In the genomic region with DNA sequence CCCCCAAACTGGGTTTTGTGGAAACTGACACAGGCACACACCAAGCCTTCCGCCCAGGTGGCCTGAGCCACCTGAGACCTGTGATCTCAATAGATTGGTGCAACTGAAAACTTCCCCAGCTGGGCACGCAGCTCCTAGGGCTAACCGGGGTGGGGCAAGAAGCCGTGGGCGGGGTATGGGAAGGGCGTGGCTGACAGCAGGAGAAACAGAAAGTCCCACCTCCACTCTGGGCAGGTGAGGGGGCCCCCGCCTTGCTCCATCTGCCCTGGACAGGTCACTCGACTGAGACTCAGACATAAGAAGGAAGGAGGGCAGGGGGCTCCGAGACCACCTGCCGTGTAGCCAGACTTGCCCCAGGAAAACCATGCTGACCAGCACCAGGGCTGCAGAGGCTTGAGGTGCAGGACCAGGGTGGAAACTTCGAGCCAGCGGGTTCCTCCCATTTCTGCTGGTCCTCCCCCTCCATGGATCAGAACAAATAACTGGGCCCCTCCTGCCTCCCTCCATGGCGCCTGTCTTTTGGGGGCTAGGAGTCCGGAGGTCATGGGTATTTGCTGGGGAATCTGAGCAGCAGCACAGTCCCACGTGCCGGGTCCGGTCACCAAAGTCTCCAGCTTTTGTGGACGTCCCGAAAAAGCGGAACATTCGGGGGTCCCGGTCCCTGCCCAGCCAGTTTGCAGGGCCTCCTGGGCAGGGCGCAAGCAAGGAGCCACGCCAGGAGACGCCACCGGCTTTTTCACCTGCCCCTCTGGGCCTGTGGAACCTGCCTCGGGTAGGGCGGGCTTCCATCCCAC, we compare ENCODE assay signal across 8 cellular contexts. TPM values are rescaled to one million over a fixed set of nuclear protein-coding genes. Genes with fewer than 3 reads are reported as not detected.
DNase-seq lines count a peak whose midpoint lies in the region; ATAC-seq and TF ChIP-seq lines count a peak whose summit lies in the region.

No MANE protein-coding gene starts in this region.

- CTCF ChIA-PET in activated CD8-positive, alpha-beta T cell treated with anti-CD3 and anti-CD28 coated beads for 36 hours (lab: Charles Lee) = interaction anchor here (1.1 kb wide), 1 partner anchor 16 kb away, joined by 3 read pairs; no protein-coding TSS in a partner anchor

- POLR2A ChIA-PET in activated CD8-positive, alpha-beta T cell treated with anti-CD3 and anti-CD28 coated beads for 36 hours (lab: Charles Lee) = no interaction called here

- peaks cover 13 to 54% of the 10 kb centered on the region in 2 donors for H3K4me1 ChIP-seq in muscle layer of duodenum (ENCODE audit: control insufficient read depth in 1 of 2, insufficient read depth in 2 of 2, low read length in 2 of 2)

- DNase-seq in GM03348 (ENCODE audit: low spot score) (peak; percentile 64), NCI-H2171 treated with DMSO at 0.1 percent for 48 hours (lab: John Stamatoyannopoulos, UW) (peak; percentile 58), endothelial cell (ENCODE audit: low spot score) (no peak), putamen (ENCODE audit: low spot score) (no peak)
- peak; percentile 84 for DNase-seq in activated CD8-positive, alpha-beta T cell treated with anti-CD3 and anti-CD28 coated beads for 36 hours

- no peak for TF ChIP-seq CTCF in activated CD8-positive, alpha-beta T cell treated with anti-CD3 and anti-CD28 coated beads for 36 hours (IDR thresholded peaks at IDR 0.05)
- TF ChIP-seq CTCF in endothelial cell (IDR thresholded peaks at IDR 0.05; ENCODE audit: unreplicated experiment) = no peak

- H3K9me3 ChIP-seq in muscle layer of duodenum (ENCODE audit: control insufficient read depth in 1 of 2, low read length in 2 of 2) = no peaks in the 10 kb centered on the region

- no peaks in the 10 kb centered on the region for H3K36me3 Mint-ChIP-seq in activated CD8-positive, alpha-beta T cell treated with anti-CD3 and anti-CD28 coated beads for 36 hours (ENCODE audit: low read depth)
- no peaks in the 10 kb centered on the region for H3K36me3 Mint-ChIP-seq in endothelial cell (ENCODE audit: low read depth, unreplicated experiment)
- no peaks in the 10 kb centered on the region for H3K36me3 Mint-ChIP-seq in stimulated activated naive CD8-positive, alpha-beta T cell treated with anti-CD3 and anti-CD28 coated beads, Interleukin-15, Interleukin-2, amounts not matched to agents 100 ng/mL and 50 ng/mL, for 24 hours (ENCODE audit: low read depth)

- H3K27me3 Mint-ChIP-seq in activated CD8-positive, alpha-beta T cell treated with anti-CD3 and anti-CD28 coated beads for 36 hours = peaks cover 6% of the 10 kb centered on the region
- peaks cover 9% of the 10 kb centered on the region for H3K27me3 Mint-ChIP-seq in endothelial cell (ENCODE audit: unreplicated experiment)
- peaks cover 8% of the 10 kb centered on the region for H3K27me3 Mint-ChIP-seq in stimulated activated naive CD8-positive, alpha-beta T cell treated with anti-CD3 and anti-CD28 coated beads, Interleukin-15, Interleukin-2, amounts not matched to agents 100 ng/mL and 50 ng/mL, for 24 hours

- H3K27me3 ChIP-seq in muscle layer of duodenum (ENCODE audit: low read depth, low read length) = no peaks in the 10 kb centered on the region

- H3K4me1 Mint-ChIP-seq in activated CD8-positive, alpha-beta T cell treated with anti-CD3 and anti-CD28 coated beads for 36 hours (ENCODE audit: low read depth) = peaks cover 18% of the 10 kb centered on the region
- H3K4me1 Mint-ChIP-seq in endothelial cell (ENCODE audit: unreplicated experiment) = peaks cover 11% of the 10 kb centered on the region
- H3K4me1 Mint-ChIP-seq in stimulated activated naive CD8-positive, alpha-beta T cell treated with anti-CD3 and anti-CD28 coated beads, Interleukin-15, Interleukin-2, amounts not matched to agents 100 ng/mL and 50 ng/mL, for 24 hours (ENCODE audit: low read depth) = peaks cover 13% of the 10 kb centered on the region

- no peaks in the 10 kb centered on the region for H3K36me3 ChIP-seq in muscle layer of duodenum (ENCODE audit: control insufficient read depth in 1 of 2, insufficient read depth in 2 of 2, low read length in 2 of 2)

- peak overlapping the region; percentile 62 for H3K4me3 Mint-ChIP-seq in activated CD8-positive, alpha-beta T cell treated with anti-CD3 and anti-CD28 coated beads for 36 hours
- H3K4me3 Mint-ChIP-seq in endothelial cell (ENCODE audit: unreplicated experiment) = peak overlapping the region; percentile 60
- H3K4me3 Mint-ChIP-seq in stimulated activated naive CD8-positive, alpha-beta T cell treated with anti-CD3 and anti-CD28 coated beads, Interleukin-15, Interleukin-2, amounts not matched to agents 100 ng/mL and 50 ng/mL, for 24 hours = peak overlapping the region; percentile 55

- H3K9me3 Mint-ChIP-seq in activated CD8-positive, alpha-beta T cell treated with anti-CD3 and anti-CD28 coated beads for 36 hours = no peaks in the 10 kb centered on the region
- H3K9me3 Mint-ChIP-seq in endothelial cell (ENCODE audit: unreplicated experiment) = no peaks in the 10 kb centered on the region
- H3K9me3 Mint-ChIP-seq in stimulated activated naive CD8-positive, alpha-beta T cell treated with anti-CD3 and anti-CD28 coated beads, Interleukin-15, Interleukin-2, amounts not matched to agents 100 ng/mL and 50 ng/mL, for 24 hours = no peaks in the 10 kb centered on the region

- H3K4me3 ChIP-seq in muscle layer of duodenum (ENCODE audit: low read depth in 1 of 2, low read length in 2 of 2) = peak overlapping the region; percentile 74 to 88

- intact Hi-C loops in activated CD8-positive, alpha-beta T cell treated with anti-CD3 and anti-CD28 coated beads for 36 hours (cut with micrococcal nuclease) = no loop called here

- peak; percentile 84 for ATAC-seq in activated CD8-positive, alpha-beta T cell treated with anti-CD3 and anti-CD28 coated beads for 36 hours
- ATAC-seq in GM19452 (IDR thresholded peaks at IDR 0.05; ENCODE audit: unreplicated experiment) = no peak

- peak overlapping the region; percentile 72 for H3K27ac ChIP-seq in muscle layer of duodenum (ENCODE audit: low read length)

- H3K27ac Mint-ChIP-seq in activated CD8-positive, alpha-beta T cell treated with anti-CD3 and anti-CD28 coated beads for 36 hours = peak overlapping the region; percentile 75
- no peak overlapping the region for H3K27ac Mint-ChIP-seq in endothelial cell (ENCODE audit: unreplicated experiment)
- H3K27ac Mint-ChIP-seq in stimulated activated naive CD8-positive, alpha-beta T cell treated with anti-CD3 and anti-CD28 coated beads, Interleukin-15, Interleukin-2, amounts not matched to agents 100 ng/mL and 50 ng/mL, for 24 hours = peak overlapping the region; percentile 51

RNA-seq across cellular contexts. Expression of gene TIMP2, which starts 1.3 kb away (rescaled TPM):
- total RNA-seq in activated CD8-positive, alpha-beta T cell treated with anti-CD3 and anti-CD28 coated beads for 36 hours = 1 to 10 TPM; 2.4 to 2.5 TPM
- 41.5 TPM for total RNA-seq in endothelial cell (ENCODE audit: unreplicated experiment)

RNA-seq across cellular contexts. Expression of gene CEP295NL, which starts 20.9 kb away (rescaled TPM):
- under 1 TPM in 1 of 2 experiments, not detected in 1; 0.18 TPM for total RNA-seq in activated CD8-positive, alpha-beta T cell treated with anti-CD3 and anti-CD28 coated beads for 36 hours
- total RNA-seq in endothelial cell (ENCODE audit: unreplicated experiment) = 1.4 TPM

RNA-seq across cellular contexts. Expression of gene LGALS3BP, which starts 55.9 kb away (rescaled TPM):
- 10 to 100 TPM; 41.4 to 50.8 TPM for total RNA-seq in activated CD8-positive, alpha-beta T cell treated with anti-CD3 and anti-CD28 coated beads for 36 hours
- 12.6 TPM for total RNA-seq in endothelial cell (ENCODE audit: unreplicated experiment)

Comparison
In these comparisons a context has a peak if more than half of its experiments do, and no peak if none do; other contexts are left out.
1. DNase-seq: peak in GM03348 (single experiment), NCI-H2171 treated with DMSO at 0.1 percent for 48 hours (single experiment) and activated CD8-positive, alpha-beta T cell treated with anti-CD3 and anti-CD28 coated beads for 36 hours (single experiment); none in endothelial cell (single experiment) and putamen (single experiment).
2. RNA of gene TIMP2, which starts 1.3 kb away (total RNA-seq): 41.5 TPM in endothelial cell (single experiment); 2.4 to 2.5 TPM in activated CD8-positive, alpha-beta T cell treated with anti-CD3 and anti-CD28 coated beads for 36 hours; every median in the first group is over 10 times any median in the second.
3. Peak in every context shown above with its lines, with median percentiles within 50 percentile points of each other: H3K4me3 Mint-ChIP-seq.